Comparison of ENCODE assay signal across 15 cellular contexts in the genomic region with DNA sequence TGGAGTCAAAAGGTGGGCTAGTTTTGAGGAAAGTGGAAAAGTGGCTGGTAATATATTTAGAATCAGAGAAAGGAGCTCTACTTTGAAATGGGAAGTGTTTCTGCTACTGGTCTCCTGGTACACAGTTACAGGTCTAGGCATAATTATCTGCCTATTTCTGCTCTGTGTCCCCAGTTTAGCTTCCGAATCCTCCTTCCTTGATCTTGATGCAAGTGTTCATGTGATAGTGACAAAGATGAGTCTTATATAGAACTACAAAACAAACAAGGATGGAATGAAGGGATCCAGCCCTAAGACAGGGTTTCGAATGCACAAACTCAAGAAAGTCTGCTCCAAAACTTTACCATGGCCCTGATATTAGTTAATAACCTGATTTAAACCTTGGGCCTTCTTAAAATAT.
A peak's percentile ranks its signal among the peaks of the same experiment; 100 is the strongest.
DNase-seq lines count a peak whose midpoint lies in the region; ATAC-seq, FAIRE-seq and TF ChIP-seq lines count a peak whose summit lies in the region.
"Had no signal": no experiment of that assay in that cellular context is flagged by ENCODE, and none has a peak within 500 bp of the region (broad histone marks: within the 10 kb centered on the region; RNA-seq: fewer than 3 reads in every experiment).

No MANE protein-coding gene starts in this region.

- H3K27ac Mint-ChIP-seq in CD14-positive monocyte: no peak overlapping the region

- POLR2A ChIA-PET in A549 (lab: Yijun Ruan, JAX): no interaction called here

- H3K36me3 Mint-ChIP-seq in CD14-positive monocyte: no peaks in the 10 kb centered on the region

- dilution Hi-C loops in keratinocyte (cut with MboI; ENCODE audit: extremely low pct_ligation_motif_present, low sequenced_read_pairs): no loop called here

- H3K79me2 ChIP-seq in GM23248 (ENCODE audit: insufficient read depth): peaks cover 5% of the 10 kb centered on the region; the same call in 1 of the 2 replicates
- peaks cover 69% of the 10 kb centered on the region for H3K79me2 ChIP-seq in keratinocyte (ENCODE audit: control insufficient read depth, insufficient read depth, low read length)

- no peak for FAIRE-seq in A549 (lab: Jason Lieb, UNC)
- no peak for FAIRE-seq in keratinocyte (lab: Jason Lieb, UNC)
- FAIRE-seq: RCC 7860 had no signal

- TF ChIP-seq RAD21 in A549 (conservative IDR thresholded peaks at IDR 0.05 in 1 of 2, IDR thresholded peaks at IDR 0.05 in 1 of 2): no peak; a peak in 1 of 5 replicates

- CTCF ChIA-PET in A549 (lab: Yijun Ruan, JAX): interaction anchor here (0.6 kb wide), 1 partner anchor 1696 kb away, joined by 3 read pairs; no protein-coding TSS in a partner anchor

- H3K9me3 ChIP-seq in A549: no peaks in the 10 kb centered on the region
- H3K9me3 ChIP-seq in GM23248 (ENCODE audit: low read depth): no peaks in the 10 kb centered on the region
- H3K9me3 ChIP-seq in adipocyte (ENCODE audit: control insufficient read depth, low read length): no peaks in the 10 kb centered on the region
- no peaks in the 10 kb centered on the region for H3K9me3 ChIP-seq in keratinocyte (ENCODE audit: control insufficient read depth, low read depth, low read length)
- H3K9me3 ChIP-seq: suprapubic skin had no signal

- H3K27ac ChIP-seq in A549 (peak overlapping the region; percentile 71 to 74), GM23248 (peak overlapping the region; percentile 90), keratinocyte (ENCODE audit: control insufficient read depth, insufficient read depth, low read length) (peak overlapping the region; percentile 42)
- H3K27ac ChIP-seq: suprapubic skin had no signal

- no peak overlapping the region for H3K4me3 ChIP-seq in A549
- no peak overlapping the region for H3K4me3 ChIP-seq in GM23248
- peak overlapping the region; percentile 11 for H3K4me3 ChIP-seq in adipocyte (ENCODE audit: low read length)
- no peak overlapping the region for H3K4me3 ChIP-seq in keratinocyte (ENCODE audit: control insufficient read depth in 2 of 3, extremely low read depth in 1 of 3, insufficient read depth in 2 of 3, low read depth in 1 of 3, low read length in 3 of 3)
- H3K4me3 ChIP-seq: suprapubic skin had no signal

- H4K20me1 ChIP-seq in GM23248 (ENCODE audit: insufficient read depth) (no peaks in the 10 kb centered on the region), keratinocyte (ENCODE audit: control insufficient read depth, extremely low read depth, insufficient read depth, low read length) (peaks cover 6% of the 10 kb centered on the region)

- no peaks in the 10 kb centered on the region for H3K9me2 ChIP-seq in GM23248 (ENCODE audit: insufficient read depth)

- H3K4me1 Mint-ChIP-seq in CD14-positive monocyte: peaks cover 6% of the 10 kb centered on the region

- no peak overlapping the region for H3K4me3 Mint-ChIP-seq in CD14-positive monocyte

- peak in 1 of 2 experiments; percentile 6 for DNase-seq in A549 (ENCODE audit: low read depth in 1 of 2, low spot score in 1 of 2)
- no peak for DNase-seq in GM23248
- no peak for DNase-seq in adipocyte (ENCODE audit: low read depth)
- DNase-seq in keratinocyte (ENCODE audit: low read depth, low spot score): no peak
- DNase-seq in NCI-H1417 treated with DMSO at 0.1 percent for 48 hours (lab: John Stamatoyannopoulos, UW): no peak
- no peak for DNase-seq in NCI-H2107 treated with DMSO at 0.1 percent for 48 hours (lab: John Stamatoyannopoulos, UW; ENCODE audit: unreplicated experiment)
- no peak for DNase-seq in CD14-positive monocyte (ENCODE audit: low spot score)
- DNase-seq in activated CD4-positive, alpha-beta T cell treated with anti-CD3 and anti-CD28 coated beads for 48 hours: no peak
- DNase-seq: activated gamma-delta T cell; Karpas-422; NCI-H1694 treated with DMSO at 0.1 percent for 48 hours; NCI-H510A treated with DMSO at 0.1 percent for 48 hours; stimulated activated CD4-positive, alpha-beta T cell treated with anti-CD3 and anti-CD28 coated beads, Interleukin-12 subunit alpha, Interleukin-12 subunit beta, amount 100 ng/mL, for 4 hours had no signal

- H3K27me3 ChIP-seq in GM23248 (replicated peaks; ENCODE audit: insufficient read depth) (no peaks in the 10 kb centered on the region), adipocyte (replicated peaks; ENCODE audit: control insufficient read depth, insufficient read depth, low read length) (no peaks in the 10 kb centered on the region), keratinocyte (ENCODE audit: control insufficient read depth, extremely low read depth, insufficient read depth, low read length) (no peaks in the 10 kb centered on the region)
- H3K27me3 ChIP-seq: suprapubic skin had no signal

- in situ Hi-C loops in GM23248 (cut with MboI): no loop called here

- peaks cover 2% of the 10 kb centered on the region for H3K9me1 ChIP-seq in keratinocyte (ENCODE audit: control insufficient read depth, extremely low read depth, insufficient read depth, low read length)

- peaks cover 45% of the 10 kb centered on the region for H3K4me1 ChIP-seq in A549
- H3K4me1 ChIP-seq in GM23248 (ENCODE audit: insufficient read depth): peaks cover 28% of the 10 kb centered on the region
- peaks cover 29% of the 10 kb centered on the region for H3K4me1 ChIP-seq in adipocyte (ENCODE audit: control insufficient read depth, insufficient read depth, low read length)
- H3K4me1 ChIP-seq in keratinocyte (ENCODE audit: control insufficient read depth, extremely low read depth, insufficient read depth, low read length): peaks cover 10% of the 10 kb centered on the region
- H3K4me1 ChIP-seq: suprapubic skin had no signal

- TF ChIP-seq CTCF in A549 (IDR thresholded peaks at IDR 0.05) (no peak), keratinocyte (optimal IDR thresholded peaks at IDR 0.05 in 1 of 3, IDR thresholded peaks at IDR 0.05 in 1 of 3, conservative IDR thresholded peaks at IDR 0.05 in 1 of 3; ENCODE audit: extremely low read depth in 1 of 3, insufficient read depth in 2 of 3, low read length in 3 of 3) (no peak), CD14-positive monocyte (IDR thresholded peaks at IDR 0.05) (no peak)

- WGBS in A549 (ENCODE audit: missing lambda C conversion rate): 38% methylated on average over 2 of the region's 2 CpGs
- WGBS in GM23248 (ENCODE audit: low coverage in 1 of 2, low lambda C conversion rate in 2 of 2, missing lambda C conversion rate in 2 of 2), 2 experiments: 96% methylated on average over 2 of the region's 2 CpGs

- H2AFZ ChIP-seq in GM23248 (no peak overlapping the region), keratinocyte (ENCODE audit: control insufficient read depth, low read length) (no peak overlapping the region)

- no peak for TF ChIP-seq EP300 in A549 (IDR thresholded peaks at IDR 0.05)

- peak overlapping the region; percentile 71 for H3K4me2 ChIP-seq in A549
- peak overlapping the region; percentile 43 for H3K4me2 ChIP-seq in GM23248 (ENCODE audit: unreplicated experiment)
- no peak overlapping the region for H3K4me2 ChIP-seq in keratinocyte (ENCODE audit: control insufficient read depth, extremely low read depth, insufficient read depth, low read depth, low read length)

- no peak for TF ChIP-seq POLR2A in A549 (IDR thresholded peaks at IDR 0.05; ENCODE audit: low read length)

- peak; percentile 59 to 72; a peak in 5 of 6 replicates for ATAC-seq in A549

- H3K9ac ChIP-seq in GM23248 (no peak overlapping the region), adipocyte (ENCODE audit: low read length) (no peak overlapping the region), keratinocyte (ENCODE audit: control insufficient read depth, extremely low read depth, insufficient read depth, low read length) (no peak overlapping the region)

- intact Hi-C loops in CD14-positive monocyte (cut with micrococcal nuclease): no loop called here

- H3K36me3 ChIP-seq in GM23248 (ENCODE audit: low read depth) (no peaks in the 10 kb centered on the region), adipocyte (ENCODE audit: control insufficient read depth, insufficient read depth, low read length, severe bottlenecking) (no peaks in the 10 kb centered on the region), keratinocyte (ENCODE audit: control insufficient read depth in 2 of 2, extremely low read depth in 1 of 2, insufficient read depth in 2 of 2, low read length in 2 of 2) (peaks cover 0 to 13% of the 10 kb centered on the region in 2 experiments)
- H3K36me3 ChIP-seq: suprapubic skin had no signal

- peaks cover 21% of the 10 kb centered on the region for H3F3A ChIP-seq in GM23248 (ENCODE audit: insufficient read depth)

- peaks cover 0 to 2% (median 0%) of the 10 kb centered on the region in 7 donors for H3K9me3 Mint-ChIP-seq in CD14-positive monocyte

- peaks cover 0 to 2% (median 0%) of the 10 kb centered on the region in 3 donors for H3K27me3 Mint-ChIP-seq in CD14-positive monocyte (ENCODE audit: low read depth in 3 of 3)

TF ChIP-seq in A549, 52 proteins besides CTCF, POLR2A, EP300 and RAD21:
- TF ChIP-seq HOXA7 (CRISPR knock-in tag; IDR thresholded peaks at IDR 0.05): no peak
- no peak for TF ChIP-seq MAZ (IDR thresholded peaks at IDR 0.05; ENCODE audit: borderline replicate concordance, low read depth, low read length)
- TF ChIP-seq CHD4 (IDR thresholded peaks at IDR 0.05; ENCODE audit: borderline replicate concordance): no peak
- TF ChIP-seq CHD2 (IDR thresholded peaks at IDR 0.05; ENCODE audit: low read length, partially characterized antibody): no peak
